In the genomic region with DNA sequence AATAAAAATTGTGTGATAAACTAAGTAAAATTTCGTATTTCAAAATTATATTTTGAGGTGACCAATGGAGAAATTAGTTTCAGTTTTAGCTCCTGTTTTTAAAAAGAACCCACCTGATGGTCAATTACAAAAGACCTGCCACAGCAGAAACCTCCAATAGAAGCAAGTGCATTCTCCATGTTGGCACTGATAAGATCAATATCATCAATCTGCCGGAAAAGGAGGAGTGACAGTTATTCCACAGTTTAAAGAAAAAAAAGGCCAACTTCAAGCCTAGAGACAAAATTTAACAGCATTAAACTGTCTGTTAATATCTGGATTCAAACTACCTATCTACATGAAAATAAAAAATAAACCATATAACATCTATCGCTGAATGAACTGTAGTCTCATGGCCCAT, we compare ENCODE assay signal across 22 cellular contexts.
"Had no signal": no experiment of that assay in that cellular context is flagged by ENCODE, and none has a peak within 500 bp of the region (broad histone marks: within the 10 kb centered on the region; RNA-seq: fewer than 3 reads in every experiment).

No MANE protein-coding gene starts in this region.

- H3K27ac Mint-ChIP-seq: mesothelial cell of epicardium had no signal

- H3K27ac ChIP-seq: coronary artery, dorsolateral prefrontal cortex, esophagus muscularis mucosa, foreskin keratinocyte, gastroesophageal sphincter, heart left ventricle, left lung, lower lobe of right lung had no signal

- DNase-seq: dermis blood vessel endothelial cell; dorsolateral prefrontal cortex; effector CD4-positive, alpha-beta T cell; effector memory CD4-positive, alpha-beta T cell; foreskin keratinocyte; heart left ventricle; left cardiac atrium; left lung; left ventricle myocardium superior; lower lobe of right lung; mesenchymal stem cell; mucosa of descending colon had no signal

- ATAC-seq: foreskin keratinocyte, gastroesophageal sphincter, heart left ventricle, left cardiac atrium, left lung, left ventricle myocardium superior, lower lobe of right lung, mucosa of descending colon had no signal

- H3K4me3 ChIP-seq: coronary artery, dorsolateral prefrontal cortex, esophagus muscularis mucosa, gastroesophageal sphincter, heart left ventricle, hepatocyte, left lung, lower lobe of right lung, mucosa of descending colon had no signal

- H3K4me3 Mint-ChIP-seq: mesothelial cell of epicardium had no signal

- H3K4me1 Mint-ChIP-seq: mesothelial cell of epicardium had no signal

- H3K4me1 ChIP-seq: esophagus muscularis mucosa, foreskin keratinocyte, gastroesophageal sphincter, heart left ventricle, left lung, lower lobe of right lung had no signal

- H3K79me2 ChIP-seq: hepatocyte had no signal

- H3K27me3 ChIP-seq: dorsolateral prefrontal cortex, esophagus muscularis mucosa, foreskin keratinocyte, gastroesophageal sphincter, heart left ventricle, hepatocyte, left lung had no signal

- H3K4me2 ChIP-seq: hepatocyte had no signal

- H2AFZ ChIP-seq: hepatocyte had no signal

- FAIRE-seq: colon, endothelial cell of umbilical vein, frontal cortex, islet of Langerhans, keratinocyte had no signal
